ENCODE assay signal across 9 cellular contexts in the genomic region with DNA sequence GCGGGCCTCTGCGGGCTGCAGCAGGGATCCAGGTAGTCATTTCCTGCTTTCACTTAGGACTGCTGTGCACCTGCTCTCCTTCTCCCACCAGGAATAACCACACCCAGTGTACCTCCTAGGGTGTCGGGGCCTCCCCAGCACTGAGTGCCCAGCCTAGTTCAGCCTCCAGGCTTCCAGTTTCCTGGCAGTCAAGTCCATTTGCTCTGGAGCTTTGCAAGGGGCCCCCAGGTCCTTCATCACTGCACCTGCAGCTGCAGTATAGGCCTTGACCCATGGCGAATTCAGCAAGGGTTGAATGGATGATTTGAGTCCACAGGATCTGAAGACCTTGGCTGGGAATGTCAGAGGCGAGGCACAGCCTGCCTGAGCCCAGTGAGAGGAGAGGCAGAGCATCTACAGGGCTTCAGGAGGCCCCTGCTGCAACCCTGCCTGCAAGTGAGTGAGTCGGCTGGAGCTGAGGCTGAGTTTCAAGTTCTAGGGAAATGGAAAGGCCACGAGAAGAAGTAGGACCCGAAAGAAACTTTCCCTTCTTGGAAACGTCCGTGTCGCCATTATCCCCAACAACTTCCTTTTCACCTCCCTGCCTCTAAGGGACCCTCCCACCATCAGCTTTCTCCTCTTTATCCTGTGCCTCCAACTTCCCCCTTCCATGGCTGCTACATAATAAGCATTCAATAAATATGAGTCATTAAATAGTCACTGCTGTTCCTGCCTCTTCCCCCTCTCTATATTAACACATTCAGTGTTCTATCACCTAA.
DNase-seq lines count a peak whose midpoint lies in the region; ATAC-seq, FAIRE-seq and TF ChIP-seq lines count a peak whose summit lies in the region.
"Had no signal": no experiment of that assay in that cellular context is flagged by ENCODE, and none has a peak within 500 bp of the region (broad histone marks: within the 10 kb centered on the region; RNA-seq: fewer than 3 reads in every experiment).

No MANE protein-coding gene starts in this region.

- intact Hi-C loops in CD4-positive, alpha-beta memory T cell (cut with micrococcal nuclease): loop anchor here (2.0 to 10.0 kb wide), 3 partner anchors 40 to 116 kb away; a partner anchor contains a TSS

- no peaks in the 10 kb centered on the region for H3K36me3 Mint-ChIP-seq in CD4-positive, alpha-beta memory T cell
- peaks cover 0 to 3% (median 0%) of the 10 kb centered on the region in 3 donors for H3K36me3 Mint-ChIP-seq in immature natural killer cell

- no peak for FAIRE-seq in D721Med (lab: Jason Lieb, UNC)
- FAIRE-seq: GM12878 had no signal

- no peaks in the 10 kb centered on the region for H3K9me3 ChIP-seq in CD4-positive, alpha-beta memory T cell (ENCODE audit: control insufficient read depth in 1 of 2, low read length in 2 of 2)
- H3K9me3 ChIP-seq in WERI-Rb-1 (ENCODE audit: severe bottlenecking): no peaks in the 10 kb centered on the region
- H3K9me3 ChIP-seq in effector memory CD4-positive, alpha-beta T cell (ENCODE audit: control insufficient read depth, low read length): no peaks in the 10 kb centered on the region

- H3K9me3 Mint-ChIP-seq in CD4-positive, alpha-beta memory T cell: no peaks in the 10 kb centered on the region
- H3K9me3 Mint-ChIP-seq in immature natural killer cell: peaks cover 0 to 6% (median 0%) of the 10 kb centered on the region in 6 donors

- H3K27ac Mint-ChIP-seq in CD4-positive, alpha-beta memory T cell: peak overlapping the region; percentile 87 to 97 (median 93)
- H3K27ac Mint-ChIP-seq in immature natural killer cell: peak overlapping the region; percentile 95 to 99 (median 97)

- H4K20me1 ChIP-seq in KMS-11 (ENCODE audit: insufficient read depth): no peaks in the 10 kb centered on the region

- peak overlapping the region in 7 of 8 donors; percentile 13 to 85 (median 36) for H3K4me3 Mint-ChIP-seq in CD4-positive, alpha-beta memory T cell
- H3K4me3 Mint-ChIP-seq in immature natural killer cell: peak overlapping the region in 4 of 5 donors; percentile 81 to 95 (median 88)

- CTCF ChIA-PET in CD4-positive, alpha-beta memory T cell (lab: Charles Lee; ENCODE audit: partially characterized antibody): no interaction called here

- POLR2A ChIA-PET in CD4-positive, alpha-beta memory T cell (lab: Charles Lee; ENCODE audit: partially characterized antibody): interaction anchor here (1.3 to 8.2 kb wide), 6 partner anchors 8 to 152 kb away, joined by 3 to 94 read pairs (median 20); a partner anchor contains a TSS

- H3K4me2 ChIP-seq in KMS-11: peak overlapping the region; percentile 62

- H3K4me1 Mint-ChIP-seq in CD4-positive, alpha-beta memory T cell: peaks cover 32 to 74% (median 41%) of the 10 kb centered on the region in 4 donors
- H3K4me1 Mint-ChIP-seq in immature natural killer cell: peaks cover 71 to 74% of the 10 kb centered on the region in 2 donors

- no peak overlapping the region; the same call in 1 of the 2 replicates for H3K9ac ChIP-seq in KMS-11

- no peak for ATAC-seq in GM21529 (IDR thresholded peaks at IDR 0.05; ENCODE audit: unreplicated experiment)

- no peaks in the 10 kb centered on the region for H3K27me3 ChIP-seq in CD4-positive, alpha-beta memory T cell (ENCODE audit: insufficient read depth, low read length)
- H3K27me3 ChIP-seq in KMS-11 (ENCODE audit: insufficient read depth, low read depth) (no peaks in the 10 kb centered on the region), WERI-Rb-1 (ENCODE audit: insufficient read depth, low read depth, severe bottlenecking) (no peaks in the 10 kb centered on the region)
- no peaks in the 10 kb centered on the region for H3K27me3 ChIP-seq in effector memory CD4-positive, alpha-beta T cell (replicated peaks; ENCODE audit: control insufficient read depth, insufficient read depth, low read length, poor library complexity, severe bottlenecking)

- no peak overlapping the region for H2AFZ ChIP-seq in KMS-11 (ENCODE audit: low read depth)

- TF ChIP-seq CTCF in KMS-11 (conservative IDR thresholded peaks at IDR 0.05; ENCODE audit: low read depth, low read length) (no peak), WERI-Rb-1 (IDR thresholded peaks at IDR 0.05; ENCODE audit: low read depth, low read length) (no peak), D721Med (IDR thresholded peaks at IDR 0.05; ENCODE audit: insufficient read depth, missing control alignments) (no peak)

- H3K4me3 ChIP-seq in CD4-positive, alpha-beta memory T cell (ENCODE audit: low read length in 2 of 2): no peak overlapping the region
- H3K4me3 ChIP-seq in KMS-11 (IDR thresholded peaks at IDR 0.05; ENCODE audit: insufficient read depth, low read depth, low read length) (no peak overlapping the region), WERI-Rb-1 (ENCODE audit: low read depth, low read length) (no peak overlapping the region)
- H3K4me3 ChIP-seq in effector memory CD4-positive, alpha-beta T cell (ENCODE audit: insufficient read depth, low read depth, low read length, poor library complexity, severe bottlenecking): no peak overlapping the region
- H3K4me3 ChIP-seq: GM12878 had no signal

- DNase-seq in CD4-positive, alpha-beta memory T cell: no peak
- DNase-seq in WERI-Rb-1: no peak
- DNase-seq in immature natural killer cell: no peak
- DNase-seq in activated gamma-delta T cell (lab: John Stamatoyannopoulos, UW): no peak
- no peak for DNase-seq in D721Med (ENCODE audit: insufficient read length, low spot score)
- DNase-seq in effector memory CD4-positive, alpha-beta T cell: no peak

- no peaks in the 10 kb centered on the region for H3K27me3 Mint-ChIP-seq in CD4-positive, alpha-beta memory T cell
- H3K27me3 Mint-ChIP-seq in immature natural killer cell (ENCODE audit: low read depth in 3 of 3): peaks cover 7 to 19% (median 16%) of the 10 kb centered on the region in 3 donors

- H3K79me2 ChIP-seq in KMS-11 (ENCODE audit: insufficient read depth, low read depth): no peaks in the 10 kb centered on the region

- H3K27ac ChIP-seq in CD4-positive, alpha-beta memory T cell (ENCODE audit: low read depth, low read length): no peak overlapping the region
- H3K27ac ChIP-seq in KMS-11 (peak overlapping the region; percentile 66; the same call in 1 of the 2 replicates), WERI-Rb-1 (peak overlapping the region; percentile 32)
- no peak overlapping the region for H3K27ac ChIP-seq in effector memory CD4-positive, alpha-beta T cell (ENCODE audit: insufficient read depth, low read length, poor library complexity, severe bottlenecking)

- peaks cover 60% of the 10 kb centered on the region for H3K4me1 ChIP-seq in CD4-positive, alpha-beta memory T cell (ENCODE audit: insufficient read depth, low read length)
- peaks cover 57% of the 10 kb centered on the region for H3K4me1 ChIP-seq in KMS-11 (ENCODE audit: low read depth, poor library complexity, severe bottlenecking)
- H3K4me1 ChIP-seq in effector memory CD4-positive, alpha-beta T cell (ENCODE audit: control insufficient read depth, insufficient read depth, low read length, poor library complexity, severe bottlenecking): peaks cover 46% of the 10 kb centered on the region

- no peaks in the 10 kb centered on the region for H3K36me3 ChIP-seq in CD4-positive, alpha-beta memory T cell (ENCODE audit: insufficient read depth, low read length)
- no peaks in the 10 kb centered on the region for H3K36me3 ChIP-seq in KMS-11 (ENCODE audit: insufficient read depth)
- no peaks in the 10 kb centered on the region for H3K36me3 ChIP-seq in WERI-Rb-1
- no peaks in the 10 kb centered on the region for H3K36me3 ChIP-seq in effector memory CD4-positive, alpha-beta T cell (ENCODE audit: control insufficient read depth, insufficient read depth, low read length)

Comparison
In these comparisons a context has a peak if more than half of its experiments do, and no peak if none do; other contexts are left out.
1. H3K27ac ChIP-seq: peak in KMS-11 (single experiment) and WERI-Rb-1 (single experiment); none in CD4-positive, alpha-beta memory T cell (single experiment) and effector memory CD4-positive, alpha-beta T cell (single experiment).